1 cellular context compared by ENCODE assay signal in genomic region chr11:117931971-117932370, GRCh38.
A peak's percentile ranks its signal among the peaks of the same experiment; 100 is the strongest.
TF ChIP-seq lines count a peak whose summit lies in the region.

No MANE protein-coding gene starts in this region.

TF ChIP-seq in GM12878, 131 proteins besides CTCF, POLR2A, EP300 and RAD21 (continued from another document):
- TF ChIP-seq, protein P1, sequence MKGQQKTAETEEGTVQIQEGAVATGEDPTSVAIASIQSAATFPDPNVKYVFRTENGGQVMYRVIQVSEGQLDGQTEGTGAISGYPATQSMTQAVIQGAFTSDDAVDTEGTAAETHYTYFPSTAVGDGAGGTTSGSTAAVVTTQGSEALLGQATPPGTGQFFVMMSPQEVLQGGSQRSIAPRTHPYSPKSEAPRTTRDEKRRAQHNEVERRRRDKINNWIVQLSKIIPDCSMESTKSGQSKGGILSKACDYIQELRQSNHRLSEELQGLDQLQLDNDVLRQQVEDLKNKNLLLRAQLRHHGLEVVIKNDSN (IDR thresholded peaks at IDR 0.05; ENCODE audit: borderline replicate concordance, extremely low read length, insufficient read depth, low read depth, low read length): no peak
- TF ChIP-seq ZNF592 (IDR thresholded peaks at IDR 0.05) (no peak), TCF3 (IDR thresholded peaks at IDR 0.05; ENCODE audit: borderline replicate concordance, insufficient read depth, low read depth, low read length) (no peak), ZNF274 (IDR thresholded peaks at IDR 0.05; ENCODE audit: insufficient read depth, insufficient read length) (no peak), FOXK2 (IDR thresholded peaks at IDR 0.05) (no peak), IKZF1 (conservative IDR thresholded peaks at IDR 0.05) (peak; percentile 84), SUPT20H (IDR thresholded peaks at IDR 0.05; ENCODE audit: borderline replicate concordance, control insufficient read depth, low read depth, low read length) (no peak)
- TF ChIP-seq, protein P2, sequence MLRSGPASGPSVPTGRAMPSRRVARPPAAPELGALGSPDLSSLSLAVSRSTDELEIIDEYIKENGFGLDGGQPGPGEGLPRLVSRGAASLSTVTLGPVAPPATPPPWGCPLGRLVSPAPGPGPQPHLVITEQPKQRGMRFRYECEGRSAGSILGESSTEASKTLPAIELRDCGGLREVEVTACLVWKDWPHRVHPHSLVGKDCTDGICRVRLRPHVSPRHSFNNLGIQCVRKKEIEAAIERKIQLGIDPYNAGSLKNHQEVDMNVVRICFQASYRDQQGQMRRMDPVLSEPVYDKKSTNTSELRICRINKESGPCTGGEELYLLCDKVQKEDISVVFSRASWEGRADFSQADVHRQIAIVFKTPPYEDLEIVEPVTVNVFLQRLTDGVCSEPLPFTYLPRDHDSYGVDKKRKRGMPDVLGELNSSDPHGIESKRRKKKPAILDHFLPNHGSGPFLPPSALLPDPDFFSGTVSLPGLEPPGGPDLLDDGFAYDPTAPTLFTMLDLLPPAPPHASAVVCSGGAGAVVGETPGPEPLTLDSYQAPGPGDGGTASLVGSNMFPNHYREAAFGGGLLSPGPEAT (IDR thresholded peaks at IDR 0.05; ENCODE audit: low read depth): peak; percentile 75
